Comparison of ENCODE assay signal across 19 cellular contexts in the genomic region with DNA sequence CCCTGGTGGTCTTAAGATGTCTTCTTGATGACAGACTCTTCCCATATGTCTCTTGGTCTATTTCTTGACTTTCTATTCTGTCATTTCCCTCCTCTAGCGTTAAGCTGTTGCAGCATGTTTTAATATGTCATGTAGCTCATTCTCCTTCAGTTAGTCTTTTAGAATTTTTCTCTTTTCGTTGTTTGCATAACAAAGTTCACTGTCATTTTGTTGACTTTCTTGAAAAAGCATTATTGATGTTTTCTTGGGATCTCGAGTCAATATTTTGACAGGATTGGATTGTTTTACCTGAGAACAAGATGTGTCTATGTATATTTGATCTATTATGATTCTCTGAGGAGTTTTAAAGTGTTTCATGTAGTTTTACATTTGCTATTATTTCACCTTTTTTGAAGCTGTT. TPM values are rescaled to one million over a fixed set of nuclear protein-coding genes. Genes with fewer than 3 reads are reported as not detected.
A peak's percentile ranks its signal among the peaks of the same experiment; 100 is the strongest.
DNase-seq lines count a peak whose midpoint lies in the region; ATAC-seq, FAIRE-seq and TF ChIP-seq lines count a peak whose summit lies in the region.
"Had no signal": no experiment of that assay in that cellular context is flagged by ENCODE, and none has a peak within 500 bp of the region (broad histone marks: within the 10 kb centered on the region; RNA-seq: fewer than 3 reads in every experiment).

No MANE protein-coding gene starts in this region.

- ATAC-seq in A549 (no peak), right lobe of liver (peak in 3 of 4 donors; percentile 34 to 72 (median 60)), body of pancreas (no peak), HG02970 (IDR thresholded peaks at IDR 0.05; ENCODE audit: low FRiP score, unreplicated experiment) (no peak)
- ATAC-seq: GM23338 had no signal

- no peak for TF ChIP-seq CTCF in A549 (IDR thresholded peaks at IDR 0.05)
- no peak for TF ChIP-seq CTCF in PC-9 (conservative IDR thresholded peaks at IDR 0.05)
- no peak for TF ChIP-seq CTCF in right lobe of liver (IDR thresholded peaks at IDR 0.05)
- TF ChIP-seq CTCF in body of pancreas (IDR thresholded peaks at IDR 0.05): no peak

- H3K36me3 ChIP-seq in PC-9 (ENCODE audit: low read depth) (no peaks in the 10 kb centered on the region; the same call in none of the 2 replicates), endocrine pancreas (ENCODE audit: control insufficient read depth, insufficient read depth, low read length) (no peaks in the 10 kb centered on the region), right lobe of liver (no peaks in the 10 kb centered on the region), body of pancreas (replicated peaks in 1 of 2; ENCODE audit: insufficient read depth in 1 of 2, low read depth in 2 of 2) (no peaks in the 10 kb centered on the region)

- no peaks in the 10 kb centered on the region for H3K9me2 ChIP-seq in PC-9 (ENCODE audit: insufficient read depth)

- no peak for TF ChIP-seq EP300 in A549 (IDR thresholded peaks at IDR 0.05)

- DNase-seq in A549 (ENCODE audit: low read depth in 1 of 2, low spot score in 1 of 2) (no peak), PC-9 (no peak), right lobe of liver (no peak), body of pancreas (no peak), NCI-H82 (lab: John Stamatoyannopoulos, UW) (no peak), NCI-H774 (lab: John Stamatoyannopoulos, UW) (no peak)
- DNase-seq: CD4-positive, CD25-positive, alpha-beta regulatory T cell; CD8-positive, alpha-beta memory T cell; COR-L47; HCEC 1CT had no signal

- intact Hi-C loops in PC-9 (cut with micrococcal nuclease; ENCODE audit: unreplicated experiment): no loop called here
- intact Hi-C loops in right lobe of liver (cut with DNase I): no loop called here
- intact Hi-C loops in body of pancreas (cut with DNase I): no loop called here

- peak overlapping the region in 1 of 2 experiments; percentile 61; a peak in 2 of 6 replicates for H3K27ac ChIP-seq in A549
- peak overlapping the region; percentile 29; the same call in 1 of the 2 replicates for H3K27ac ChIP-seq in PC-9
- peak overlapping the region in 2 of 3 donors; percentile 32 to 39 for H3K27ac ChIP-seq in right lobe of liver
- no peak overlapping the region for H3K27ac ChIP-seq in body of pancreas
- H3K27ac ChIP-seq: 22Rv1 had no signal

- H2AFZ ChIP-seq in PC-9: no peak overlapping the region
- H2AFZ ChIP-seq: GM23338 had no signal

- CTCF ChIA-PET in A549 (lab: Yijun Ruan, JAX) (interaction anchor here (1.0 kb wide), 1 partner anchor 120 kb away, joined by 3 read pairs; no protein-coding TSS in a partner anchor), PC-9 (lab: Charles Lee) (no interaction called here)

- peak overlapping the region; percentile 86 for H3K4me2 ChIP-seq in A549
- H3K4me2 ChIP-seq in PC-9: no peak overlapping the region
- H3K4me2 ChIP-seq: GM23338 had no signal

- peaks cover 96% of the 10 kb centered on the region for H3K79me2 ChIP-seq in PC-9 (ENCODE audit: low read depth)

- POLR2A ChIA-PET in A549 (lab: Yijun Ruan, JAX) (no interaction called here), PC-9 (lab: Charles Lee; ENCODE audit: unreplicated experiment) (no interaction called here)

- H3K9me3 ChIP-seq in A549 (peaks cover 7% of the 10 kb centered on the region; the same call in 2 of the 3 replicates), PC-9 (ENCODE audit: insufficient read depth, low read depth) (peaks cover 1% of the 10 kb centered on the region; the same call in 1 of the 2 replicates), endocrine pancreas (ENCODE audit: control insufficient read depth, low read length) (no peaks in the 10 kb centered on the region), right lobe of liver (no peaks in the 10 kb centered on the region), body of pancreas (no peaks in the 10 kb centered on the region)

- WGBS in A549 (ENCODE audit: missing lambda C conversion rate): 37% methylated on average over 3 of the region's 3 CpGs
- WGBS in right lobe of liver (ENCODE audit: insufficient coverage, low coverage, low lambda C conversion rate, missing lambda C conversion rate): 19% methylated on average over 3 of the region's 3 CpGs
- WGBS in body of pancreas, 2 donors: 34 to 44% methylated on average over 3 of the region's 3 CpGs

- no peak for TF ChIP-seq RAD21 in A549 (conservative IDR thresholded peaks at IDR 0.05 in 1 of 2, IDR thresholded peaks at IDR 0.05 in 1 of 2)

- H3K27me3 ChIP-seq in PC-9 (ENCODE audit: insufficient read depth, low read depth) (no peaks in the 10 kb centered on the region), endocrine pancreas (ENCODE audit: control insufficient read depth, insufficient read depth, low read length) (no peaks in the 10 kb centered on the region), right lobe of liver (no peaks in the 10 kb centered on the region), body of pancreas (no peaks in the 10 kb centered on the region)
- H3K27me3 ChIP-seq: BLaER1 treated with 17β-estradiol and CSF1 and Interleukin-3, amounts not matched to agents 10 nM and 100 nM had no signal

- TF ChIP-seq POLR2A in A549 (IDR thresholded peaks at IDR 0.05; ENCODE audit: low read length) (no peak), right lobe of liver (IDR thresholded peaks at IDR 0.05) (no peak), body of pancreas (IDR thresholded peaks at IDR 0.05) (no peak)

- FAIRE-seq in A549 (lab: Jason Lieb, UNC): no peak
- FAIRE-seq: G401.6, GM12892, H54, HTR-8/SVneo had no signal

- no peak overlapping the region for H3K4me3 ChIP-seq in A549
- no peak overlapping the region for H3K4me3 ChIP-seq in PC-9
- peak overlapping the region; percentile 8 for H3K4me3 ChIP-seq in endocrine pancreas (ENCODE audit: control insufficient read depth, insufficient read depth, low read length)
- no peak overlapping the region for H3K4me3 ChIP-seq in right lobe of liver
- no peak overlapping the region for H3K4me3 ChIP-seq in body of pancreas
- H3K4me3 ChIP-seq: BLaER1 treated with 17β-estradiol and CSF1 and Interleukin-3, amounts not matched to agents 10 nM and 100 nM; GM23338 had no signal

- peaks cover 74% of the 10 kb centered on the region for H3K4me1 ChIP-seq in A549
- H3K4me1 ChIP-seq in PC-9 (replicated peaks; ENCODE audit: insufficient read depth): no peaks in the 10 kb centered on the region
- peaks cover 4% of the 10 kb centered on the region for H3K4me1 ChIP-seq in endocrine pancreas (ENCODE audit: control insufficient read depth, insufficient read depth, low read length)
- H3K4me1 ChIP-seq in right lobe of liver: peaks cover 0 to 30% (median 3%) of the 10 kb centered on the region in 4 donors
- H3K4me1 ChIP-seq in body of pancreas: no peaks in the 10 kb centered on the region

- H3F3A ChIP-seq in PC-9 (ENCODE audit: insufficient read depth, low read depth): 0 out of 2 replicates have a peak, but pooled peaks cover 8% of the 10 kb centered on the region

- H3K9ac ChIP-seq in endocrine pancreas (ENCODE audit: control insufficient read depth, insufficient read depth, low read length): no peak overlapping the region
- H3K9ac ChIP-seq: BLaER1 treated with 17β-estradiol and CSF1 and Interleukin-3, amounts not matched to agents 10 nM and 100 nM had no signal

- peaks cover 15% of the 10 kb centered on the region for H4K20me1 ChIP-seq in PC-9 (ENCODE audit: insufficient read depth)

- no TSS peak for BruUV-seq in PC-9 (replicated peaks; lab: Mats Ljungman, UMichigan)

TF ChIP-seq in A549, 52 proteins besides CTCF, POLR2A, EP300 and RAD21 (continues in another document):
- TF ChIP-seq CEBPB (IDR thresholded peaks at IDR 0.05) (no peak), TFCP2L1 (CRISPR knock-in tag; IDR thresholded peaks at IDR 0.05) (no peak), FOXS1 (CRISPR knock-in tag; IDR thresholded peaks at IDR 0.05) (no peak), FOSB (CRISPR knock-in tag; IDR thresholded peaks at IDR 0.05) (no peak), FOSL2 (IDR thresholded peaks at IDR 0.05) (no peak), FOSL2 (CRISPR knock-in tag; IDR thresholded peaks at IDR 0.05) (no peak), KDM1A (IDR thresholded peaks at IDR 0.05; ENCODE audit: low read depth) (no peak), PHF8 (IDR thresholded peaks at IDR 0.05; ENCODE audit: borderline replicate concordance, low read depth) (no peak), RARB (CRISPR knock-in tag; IDR thresholded peaks at IDR 0.05) (no peak), MAZ (IDR thresholded peaks at IDR 0.05; ENCODE audit: borderline replicate concordance, low read depth, low read length) (no peak), CBX2 (IDR thresholded peaks at IDR 0.05; ENCODE audit: borderline replicate concordance, low read depth) (no peak), NFE2L2 (conservative IDR thresholded peaks at IDR 0.05; ENCODE audit: low read length) (no peak), EHF (CRISPR knock-in tag; IDR thresholded peaks at IDR 0.05) (no peak), ZNF302 (CRISPR knock-in tag; IDR thresholded peaks at IDR 0.05) (no peak)
- TF ChIP-seq, protein P1, sequence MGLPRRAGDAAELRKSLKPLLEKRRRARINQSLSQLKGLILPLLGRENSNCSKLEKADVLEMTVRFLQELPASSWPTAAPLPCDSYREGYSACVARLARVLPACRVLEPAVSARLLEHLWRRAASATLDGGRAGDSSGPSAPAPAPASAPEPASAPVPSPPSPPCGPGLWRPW (IDR thresholded peaks at IDR 0.05): no peak
- TF ChIP-seq, protein P2, sequence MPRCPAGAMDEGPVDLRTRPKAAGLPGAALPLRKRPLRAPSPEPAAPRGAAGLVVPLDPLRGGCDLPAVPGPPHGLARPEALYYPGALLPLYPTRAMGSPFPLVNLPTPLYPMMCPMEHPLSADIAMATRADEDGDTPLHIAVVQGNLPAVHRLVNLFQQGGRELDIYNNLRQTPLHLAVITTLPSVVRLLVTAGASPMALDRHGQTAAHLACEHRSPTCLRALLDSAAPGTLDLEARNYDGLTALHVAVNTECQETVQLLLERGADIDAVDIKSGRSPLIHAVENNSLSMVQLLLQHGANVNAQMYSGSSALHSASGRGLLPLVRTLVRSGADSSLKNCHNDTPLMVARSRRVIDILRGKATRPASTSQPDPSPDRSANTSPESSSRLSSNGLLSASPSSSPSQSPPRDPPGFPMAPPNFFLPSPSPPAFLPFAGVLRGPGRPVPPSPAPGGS (IDR thresholded peaks at IDR 0.05): no peak

RNA-seq across cellular contexts. Expression of a gene that starts 24.8 kb away (rescaled TPM):
- 72.1 and 88.2 TPM in 2 replicates for polyA plus RNA-seq in A549 (2011; rRNA removed)
- 26.2 and 34.1 TPM in 2 replicates for polyA plus RNA-seq in A549 (2012; cell fraction: cytosol; rRNA removed)
- 25.7 and 26.8 TPM in 2 replicates for polyA plus RNA-seq in A549 (2012; cell fraction: nucleus; rRNA removed)
- polyA plus RNA-seq in A549 (2017; fragmentation: RNase III; extraction: RNeasy Plus Mini Kit Qiagen cat#74134 plus additional on column Dnase treatment): 29.8 to 36.5 TPM (median 31.2 TPM) in 3 replicates
- 137 and 146 TPM in 2 replicates for polyA minus RNA-seq in A549 (2011; rRNA and poly(A)+ RNA removed)
- 20.9 and 21.0 TPM in 2 replicates for total RNA-seq in PC-9 (2021)
- 10 to 100 TPM; 11.7 to 18.0 (median 14.0) TPM for total RNA-seq in right lobe of liver
- 10 to 100 TPM in 1 of 2 donors, 1 to 10 TPM in 1; 7.3 to 17.9 TPM for total RNA-seq in body of pancreas

Comparison
In these comparisons a context has a peak if more than half of its experiments do, and no peak if none do; other contexts are left out.
1. ATAC-seq: peak in right lobe of liver (3 of 4); none in A549 (0 of 2), body of pancreas (single experiment) and HG02970 (single experiment).
2. H3K27ac ChIP-seq: peak in PC-9 (single experiment) and right lobe of liver (2 of 3); none in body of pancreas (0 of 4).